17 cellular contexts compared by ENCODE assay signal in genomic region chr2:71846669-71847291, GRCh38.
DNase-seq lines count a peak whose midpoint lies in the region; ATAC-seq and TF ChIP-seq lines count a peak whose summit lies in the region.
"Had no signal": no experiment of that assay in that cellular context is flagged by ENCODE, and none has a peak within 500 bp of the region (broad histone marks: within the 10 kb centered on the region; RNA-seq: fewer than 3 reads in every experiment).

No MANE protein-coding gene starts in this region.

- H4K20me1 ChIP-seq in PC-3 (ENCODE audit: low read length): no peaks in the 10 kb centered on the region

- no peaks in the 10 kb centered on the region for H3K4me1 Mint-ChIP-seq in endodermal cell
- H3K4me1 Mint-ChIP-seq: activated CD4-positive, alpha-beta T cell treated with anti-CD3 and anti-CD28 coated beads, Interleukin-2, amount 10 ng/mL, durations not matched to agents 24 days and 14 days; memory B cell had no signal

- BruUV-seq in PC-3 (replicated peaks; lab: Mats Ljungman, UMichigan): no TSS peak

- H3K79me2 ChIP-seq in PC-3 (ENCODE audit: low read length): no peaks in the 10 kb centered on the region

- H2AFZ ChIP-seq in PC-3 (ENCODE audit: low read length): no peak overlapping the region
- H2AFZ ChIP-seq in mesenchymal stem cell (ENCODE audit: low read depth, low read length): no peak overlapping the region

- H3K27ac ChIP-seq in PC-3 (ENCODE audit: low read length) (no peak overlapping the region), endodermal cell (ENCODE audit: low read depth, low read length) (no peak overlapping the region), mesenchymal stem cell (ENCODE audit: low read length, poor library complexity, severe bottlenecking) (no peak overlapping the region)
- H3K27ac ChIP-seq: coronary artery, Peyer's patch had no signal

- H3K27me3 ChIP-seq in PC-3 (ENCODE audit: low read length): no peaks in the 10 kb centered on the region
- no peaks in the 10 kb centered on the region for H3K27me3 ChIP-seq in endodermal cell (ENCODE audit: control insufficient read depth, insufficient read depth, low read length, poor library complexity, severe bottlenecking)
- H3K27me3 ChIP-seq in mesenchymal stem cell (ENCODE audit: control insufficient read depth in 1 of 2, insufficient read depth in 1 of 2, low read length in 2 of 2): no peaks in the 10 kb centered on the region
- H3K27me3 ChIP-seq: BE2C, Peyer's patch had no signal

- no peak overlapping the region for H2BK120ac ChIP-seq in mesenchymal stem cell (ENCODE audit: low read depth, low read length)

- 82 to 93% methylated on average over 2 to 3 of the region's 3 CpGs for WGBS in endodermal cell (ENCODE audit: insufficient coverage in 1 of 2, insufficient read length in 1 of 2), 2 experiments
- 72% methylated on average over 3 of the region's 3 CpGs for WGBS in mesenchymal stem cell

- intact Hi-C loops in PC-3 (cut with micrococcal nuclease): no loop called here

- H3K18ac ChIP-seq in mesenchymal stem cell (ENCODE audit: low read depth in 1 of 2, low read length in 2 of 2): no peak overlapping the region

- H2BK12ac ChIP-seq in mesenchymal stem cell (ENCODE audit: low read length in 2 of 2): no peak overlapping the region

- H3K9me3 ChIP-seq in PC-3 (ENCODE audit: low read length) (no peaks in the 10 kb centered on the region), endodermal cell (ENCODE audit: control insufficient read depth, low read length) (no peaks in the 10 kb centered on the region), mesenchymal stem cell (ENCODE audit: control insufficient read depth, low read length) (no peaks in the 10 kb centered on the region)
- H3K9me3 ChIP-seq: BE2C, Peyer's patch had no signal

- CTCF ChIA-PET in PC-3 (lab: Charles Lee): no interaction called here

- H3K79me1 ChIP-seq in mesenchymal stem cell (replicated peaks; ENCODE audit: low read length, poor library complexity, severe bottlenecking): no peaks in the 10 kb centered on the region

- no peak overlapping the region for H3K4me2 ChIP-seq in PC-3 (ENCODE audit: low read length)
- H3K4me2 ChIP-seq in mesenchymal stem cell (ENCODE audit: low read length, poor library complexity, severe bottlenecking): no peak overlapping the region

- H3K4ac ChIP-seq in mesenchymal stem cell (ENCODE audit: low read depth in 1 of 2, low read length in 2 of 2): no peak overlapping the region

- no peak for TF ChIP-seq CTCF in PC-3 (conservative IDR thresholded peaks at IDR 0.05; ENCODE audit: low read depth, low read length)
- no peak for TF ChIP-seq CTCF in endodermal cell (conservative IDR thresholded peaks at IDR 0.05)

- H3K23ac ChIP-seq in mesenchymal stem cell (ENCODE audit: low read length in 2 of 2): no peak overlapping the region

- no peaks in the 10 kb centered on the region for H3K36me3 ChIP-seq in PC-3 (ENCODE audit: low read depth, low read length)
- no peaks in the 10 kb centered on the region for H3K36me3 ChIP-seq in endodermal cell (ENCODE audit: control insufficient read depth, insufficient read depth, low read length)
- H3K36me3 ChIP-seq in mesenchymal stem cell (ENCODE audit: control insufficient read depth in 1 of 2, insufficient read depth in 2 of 2, low read depth in 1 of 2, low read length in 2 of 2): no peaks in the 10 kb centered on the region
- H3K36me3 ChIP-seq: BE2C, Peyer's patch had no signal

- H3K4me3 Mint-ChIP-seq in endodermal cell: no peak overlapping the region
- H3K4me3 Mint-ChIP-seq: activated CD4-positive, alpha-beta T cell treated with anti-CD3 and anti-CD28 coated beads, Interleukin-2, amount 10 ng/mL, durations not matched to agents 24 days and 14 days; memory B cell; nephron had no signal

- H3K4me1 ChIP-seq in PC-3 (ENCODE audit: insufficient read depth, low read length) (peaks cover 25% of the 10 kb centered on the region), endodermal cell (ENCODE audit: control insufficient read depth, insufficient read depth, low read length) (no peaks in the 10 kb centered on the region), mesenchymal stem cell (ENCODE audit: control insufficient read depth, insufficient read depth, low read depth, low read length) (peaks cover 9% of the 10 kb centered on the region)
- H3K4me1 ChIP-seq: BE2C, Peyer's patch had no signal

- H3K4me3 ChIP-seq in PC-3 (ENCODE audit: low read length): no peak overlapping the region
- no peak overlapping the region for H3K4me3 ChIP-seq in endodermal cell (ENCODE audit: low read length)
- H3K4me3 ChIP-seq in mesenchymal stem cell (ENCODE audit: insufficient read depth in 1 of 2, low read depth in 1 of 2, low read length in 2 of 2): no peak overlapping the region
- H3K4me3 ChIP-seq: coronary artery, Peyer's patch had no signal

- H4K8ac ChIP-seq in mesenchymal stem cell (ENCODE audit: low read length): no peak overlapping the region

- H4K91ac ChIP-seq in mesenchymal stem cell (ENCODE audit: low read length): no peak overlapping the region

- H2AK5ac ChIP-seq in mesenchymal stem cell (ENCODE audit: low read length, severe bottlenecking): no peak overlapping the region

- H2BK15ac ChIP-seq in mesenchymal stem cell (ENCODE audit: low read depth, poor library complexity, severe bottlenecking): no peak overlapping the region

- no peak overlapping the region for H2BK5ac ChIP-seq in mesenchymal stem cell (ENCODE audit: low read depth, low read length, poor library complexity, severe bottlenecking)

- no peaks in the 10 kb centered on the region for H3F3A ChIP-seq in PC-3 (ENCODE audit: low read length, unreplicated experiment)

- H3K36me3 Mint-ChIP-seq in endodermal cell (ENCODE audit: low read depth): no peaks in the 10 kb centered on the region
- H3K36me3 Mint-ChIP-seq: memory B cell had no signal

- POLR2A ChIA-PET in PC-3 (lab: Charles Lee; ENCODE audit: unreplicated experiment): interaction anchor here (0.6 kb wide), 1 partner anchor 622 kb away, joined by 3 read pairs; no protein-coding TSS in a partner anchor

- ATAC-seq in PC-3: peak; percentile 64

- no peak overlapping the region for H3K14ac ChIP-seq in mesenchymal stem cell (ENCODE audit: low read length in 2 of 2)

- DNase-seq in EL (peak; percentile 66), PC-3 (peak; percentile 61), endodermal cell (peak; percentile 29), mesenchymal stem cell (no peak), D341Med (ENCODE audit: low spot score) (no peak), SHP77 (lab: John Stamatoyannopoulos, UW) (no peak)
- DNase-seq in activated CD4-positive, alpha-beta T cell treated with anti-CD3 and anti-CD28 coated beads, Interleukin-2, amount 50 U/mL, for 4 hours: no peak
- DNase-seq: activated CD4-positive, alpha-beta T cell treated with anti-CD3 and anti-CD28 coated beads, Interleukin-2, amount 10 ng/mL, durations not matched to agents 24 days and 14 days; BE2C; erythroblast; GF-D8; NCI-H146; Peyer's patch; stimulated activated CD4-positive, alpha-beta T cell treated with anti-CD3 and anti-CD28 coated beads, Interleukin-2, amount 100 ng/mL, for 48 hours had no signal

- H3K9me2 ChIP-seq in PC-3 (replicated peaks; ENCODE audit: low read length): no peaks in the 10 kb centered on the region

- no peak overlapping the region for H3K27ac Mint-ChIP-seq in endodermal cell
- H3K27ac Mint-ChIP-seq: activated CD4-positive, alpha-beta T cell treated with anti-CD3 and anti-CD28 coated beads, Interleukin-2, amount 10 ng/mL, durations not matched to agents 24 days and 14 days; memory B cell; nephron had no signal

- H3K9ac ChIP-seq in PC-3 (ENCODE audit: low read length) (no peak overlapping the region), endodermal cell (ENCODE audit: extremely low read depth, low read length, poor library complexity, severe bottlenecking) (no peak overlapping the region), mesenchymal stem cell (ENCODE audit: low read length) (peak overlapping the region; percentile 60)

- H3K9me3 Mint-ChIP-seq in endodermal cell: no peaks in the 10 kb centered on the region
- H3K9me3 Mint-ChIP-seq: activated CD4-positive, alpha-beta T cell treated with anti-CD3 and anti-CD28 coated beads, Interleukin-2, amount 10 ng/mL, durations not matched to agents 24 days and 14 days; memory B cell had no signal

- H3K27me3 Mint-ChIP-seq in endodermal cell (ENCODE audit: insufficient read depth): peaks cover 2% of the 10 kb centered on the region

Comparison
In these comparisons a context has a peak if more than half of its experiments do, and no peak if none do; other contexts are left out.
1. DNase-seq: peak in EL (single experiment), PC-3 (single experiment) and endodermal cell (single experiment); none in mesenchymal stem cell (single experiment), D341Med (single experiment), activated CD4-positive, alpha-beta T cell treated with anti-CD3 and anti-CD28 coated beads, Interleukin-2, amount 50 U/mL, for 4 hours (0 of 2) and SHP77 (0 of 2).